23 cellular contexts compared by ENCODE assay signal in the genomic region with DNA sequence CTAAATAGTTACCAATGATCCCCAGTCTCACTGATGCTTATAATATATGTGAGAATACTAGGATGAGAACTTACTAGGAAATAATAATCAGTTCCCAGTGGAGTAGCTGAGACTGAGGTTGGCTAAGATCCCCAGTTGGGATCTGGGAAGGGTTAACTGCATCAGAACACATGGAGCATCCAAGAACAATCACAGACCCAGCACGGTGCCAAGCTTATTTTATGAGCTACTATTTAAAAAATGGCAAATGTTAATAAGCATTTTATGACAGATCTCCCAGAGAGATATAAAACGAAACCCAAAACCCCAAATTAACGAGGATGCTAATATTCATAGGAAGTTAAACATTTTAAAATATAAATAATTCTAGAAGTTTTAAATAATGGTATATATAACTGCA.
DNase-seq lines count a peak whose midpoint lies in the region; ATAC-seq, FAIRE-seq and TF ChIP-seq lines count a peak whose summit lies in the region.
"Had no signal": no experiment of that assay in that cellular context is flagged by ENCODE, and none has a peak within 500 bp of the region (broad histone marks: within the 10 kb centered on the region; RNA-seq: fewer than 3 reads in every experiment).

No MANE protein-coding gene starts in this region.

- CTCF ChIA-PET in activated CD4-positive, alpha-beta memory T cell treated with anti-CD3 and anti-CD28 coated beads, Interleukin-2, amount 10 ng/mL, durations not matched to agents 7 days and 5 days (lab: Charles Lee), result no interaction called here

- no peaks in the 10 kb centered on the region for H3K27me3 Mint-ChIP-seq in activated CD4-positive, alpha-beta memory T cell treated with anti-CD3 and anti-CD28 coated beads, Interleukin-2, amount 10 ng/mL, durations not matched to agents 7 days and 5 days
- H3K27me3 Mint-ChIP-seq in activated T-cell treated with anti-CD3 and anti-CD28 coated beads, Interleukin-2, amount 50 U/mL, for 4 hours (ENCODE audit: low read depth), result peaks cover 2% of the 10 kb centered on the region
- H3K27me3 Mint-ChIP-seq: B cell; CD4-positive, alpha-beta T cell had no signal

- no peak for TF ChIP-seq CTCF in VCaP (conservative IDR thresholded peaks at IDR 0.05)

- peak overlapping the region; percentile 75 for H3K27ac ChIP-seq in VCaP
- H3K27ac ChIP-seq: 22Rv1; A549; BLaER1 treated with 17β-estradiol and CSF1 and Interleukin-3, amounts not matched to agents 10 nM and 100 nM; C4-2B had no signal

- no peak overlapping the region for H3K4me3 Mint-ChIP-seq in activated CD4-positive, alpha-beta memory T cell treated with anti-CD3 and anti-CD28 coated beads, Interleukin-2, amount 10 ng/mL, durations not matched to agents 7 days and 5 days
- H3K4me3 Mint-ChIP-seq in activated T-cell treated with anti-CD3 and anti-CD28 coated beads, Interleukin-2, amount 50 U/mL, for 4 hours, result no peak overlapping the region
- H3K4me3 Mint-ChIP-seq: B cell; CD4-positive, alpha-beta T cell; CD8-positive, alpha-beta T cell had no signal

- no peaks in the 10 kb centered on the region for H3K36me3 Mint-ChIP-seq in activated CD4-positive, alpha-beta memory T cell treated with anti-CD3 and anti-CD28 coated beads, Interleukin-2, amount 10 ng/mL, durations not matched to agents 7 days and 5 days (ENCODE audit: low read depth)
- H3K36me3 Mint-ChIP-seq in activated T-cell treated with anti-CD3 and anti-CD28 coated beads, Interleukin-2, amount 50 U/mL, for 4 hours (ENCODE audit: insufficient read depth), result no peaks in the 10 kb centered on the region
- H3K36me3 Mint-ChIP-seq: CD8-positive, alpha-beta T cell had no signal

- ATAC-seq in HG02759 (IDR thresholded peaks at IDR 0.05; ENCODE audit: unreplicated experiment), result no peak
- no peak for ATAC-seq in activated T-cell treated with anti-CD3 and anti-CD28 coated beads, Interleukin-2, amount 50 U/mL, for 4 hours
- ATAC-seq: A549; CD8-positive, alpha-beta T cell; GM12878 had no signal

- H3K9me3 Mint-ChIP-seq in activated CD4-positive, alpha-beta memory T cell treated with anti-CD3 and anti-CD28 coated beads, Interleukin-2, amount 10 ng/mL, durations not matched to agents 7 days and 5 days, result no peaks in the 10 kb centered on the region
- H3K9me3 Mint-ChIP-seq in activated T-cell treated with anti-CD3 and anti-CD28 coated beads, Interleukin-2, amount 50 U/mL, for 4 hours, result no peaks in the 10 kb centered on the region
- H3K9me3 Mint-ChIP-seq: CD4-positive, alpha-beta T cell; CD8-positive, alpha-beta T cell had no signal

- POLR2A ChIA-PET in activated CD4-positive, alpha-beta memory T cell treated with anti-CD3 and anti-CD28 coated beads, Interleukin-2, amount 10 ng/mL, durations not matched to agents 7 days and 5 days (lab: Charles Lee), result no interaction called here

- peak; percentile 77 for FAIRE-seq in G401.6 (lab: Jason Lieb, UNC)
- FAIRE-seq: A549, GM12878, GM12892, GM18507, GM19239 had no signal

- no peaks in the 10 kb centered on the region for H3K4me1 Mint-ChIP-seq in activated CD4-positive, alpha-beta memory T cell treated with anti-CD3 and anti-CD28 coated beads, Interleukin-2, amount 10 ng/mL, durations not matched to agents 7 days and 5 days
- no peaks in the 10 kb centered on the region for H3K4me1 Mint-ChIP-seq in activated T-cell treated with anti-CD3 and anti-CD28 coated beads, Interleukin-2, amount 50 U/mL, for 4 hours (ENCODE audit: low read depth)
- H3K4me1 Mint-ChIP-seq: B cell had no signal

- peak; percentile 67 to 81 for DNase-seq in NCI-H446 (lab: John Stamatoyannopoulos, UW)
- DNase-seq in NCI-H69 (lab: John Stamatoyannopoulos, UW), result peak; percentile 81
- no peak for DNase-seq in activated CD4-positive, alpha-beta memory T cell treated with anti-CD3 and anti-CD28 coated beads, Interleukin-2, amount 10 ng/mL, durations not matched to agents 7 days and 5 days
- DNase-seq in activated T-cell treated with anti-CD3 and anti-CD28 coated beads, Interleukin-2, amount 50 U/mL, for 4 hours, result no peak
- DNase-seq: AML-193; Caco-2; Calu3; CD4-positive, alpha-beta T cell; CD8-positive, alpha-beta T cell; DMS79 treated with DMSO at 0.1 percent for 48 hours; GDM1 had no signal

- H3K27ac Mint-ChIP-seq in activated CD4-positive, alpha-beta memory T cell treated with anti-CD3 and anti-CD28 coated beads, Interleukin-2, amount 10 ng/mL, durations not matched to agents 7 days and 5 days, result no peak overlapping the region
- H3K27ac Mint-ChIP-seq: B cell; CD4-positive, alpha-beta T cell; CD8-positive, alpha-beta T cell had no signal

Comparison
In these comparisons a context has a peak if more than half of its experiments do, and no peak if none do; other contexts are left out.
1. DNase-seq: peak in NCI-H446 (2 of 2) and NCI-H69 (single experiment); none in activated CD4-positive, alpha-beta memory T cell treated with anti-CD3 and anti-CD28 coated beads, Interleukin-2, amount 10 ng/mL, durations not matched to agents 7 days and 5 days (single experiment) and activated T-cell treated with anti-CD3 and anti-CD28 coated beads, Interleukin-2, amount 50 U/mL, for 4 hours (single experiment).